Comparison of ENCODE assay signal across 8 cellular contexts in the genomic region with DNA sequence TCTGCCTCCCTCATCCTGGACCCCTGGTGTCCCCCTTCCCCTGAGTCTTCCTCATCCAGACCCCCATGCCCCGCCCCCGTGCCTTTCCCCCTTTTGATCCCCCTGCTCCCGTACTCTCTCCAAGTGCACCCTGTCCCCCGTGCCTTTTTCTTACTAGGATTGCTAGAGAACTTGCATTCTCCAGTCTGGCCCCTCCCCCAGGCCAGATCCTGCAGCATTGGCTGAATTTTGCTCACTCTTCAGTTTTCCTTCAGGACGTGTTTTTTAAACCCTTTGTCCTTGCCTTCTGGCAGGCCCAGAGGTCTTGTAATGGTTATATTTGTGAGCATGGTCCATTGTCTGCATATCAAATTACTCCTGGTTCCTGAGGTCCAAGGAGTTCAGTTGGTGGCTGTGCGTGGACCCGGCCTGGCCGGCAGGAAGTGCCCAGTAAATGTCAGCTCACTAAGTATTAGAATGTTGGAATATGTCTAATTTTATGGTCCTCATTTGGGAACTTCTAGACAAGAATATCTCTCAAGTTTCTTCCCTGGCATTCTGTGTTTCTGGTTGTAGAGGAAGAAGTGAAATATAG. TPM values are rescaled to one million over a fixed set of nuclear protein-coding genes. Genes with fewer than 3 reads are reported as not detected.
DNase-seq lines count a peak whose midpoint lies in the region; ATAC-seq and TF ChIP-seq lines count a peak whose summit lies in the region.

No MANE protein-coding gene starts in this region.

- H3K4me3 ChIP-seq in prostate gland, result peak overlapping the region; percentile 95 to 96

- H3K9me3 ChIP-seq in prostate gland, result no peaks in the 10 kb centered on the region

- DNase-seq in NCI-H146 (lab: John Stamatoyannopoulos, UW) (peak; percentile 6), NCI-H146 treated with DMSO at 0.1 percent for 48 hours (lab: John Stamatoyannopoulos, UW; ENCODE audit: unreplicated experiment) (no peak), foreskin keratinocyte (peak in 1 of 2 donors; percentile 7), prostate gland (ENCODE audit: low spot score) (peak; percentile 17), Kasumi-1 (lab: John Stamatoyannopoulos, UW) (no peak), NCI-H1417 treated with DMSO at 0.1 percent for 48 hours (lab: John Stamatoyannopoulos, UW) (no peak), UCSD-AML1 (lab: John Stamatoyannopoulos, UW; ENCODE audit: unreplicated experiment) (no peak)
- peak; percentile 16 to 25 for DNase-seq in activated CD4-positive, alpha-beta T cell treated with anti-CD3 and anti-CD28 coated beads, Interleukin-2, amount 50 U/mL, for 48 hours

- peaks cover 4 to 13% of the 10 kb centered on the region in 2 donors for H3K36me3 ChIP-seq in prostate gland

- H3K27me3 ChIP-seq in foreskin keratinocyte (no peaks in the 10 kb centered on the region), prostate gland (replicated peaks; ENCODE audit: insufficient read depth) (no peaks in the 10 kb centered on the region)

- peaks cover 6% of the 10 kb centered on the region for H3K4me1 ChIP-seq in foreskin keratinocyte
- H3K4me1 ChIP-seq in prostate gland (replicated peaks), result peaks cover 7% of the 10 kb centered on the region

- ATAC-seq in foreskin keratinocyte, result no peak

- TF ChIP-seq CTCF in foreskin keratinocyte (conservative IDR thresholded peaks at IDR 0.05), result no peak
- TF ChIP-seq CTCF in prostate gland (IDR thresholded peaks at IDR 0.05), result no peak

- under 1% methylated on average over 8 of the region's 8 CpGs for whole genome bisulfite sequencing in prostate gland

- H3K27ac ChIP-seq in foreskin keratinocyte (peak overlapping the region; percentile 13), prostate gland (peak overlapping the region; percentile 89 to 92)

- intact Hi-C loops in prostate gland (cut with DNase I), result loop anchor here (2.0 kb wide), 1 partner anchor 17 kb away; the partner anchor contains the start of gene ZER1

- no peak for TF ChIP-seq POLR2A in prostate gland (IDR thresholded peaks at IDR 0.05)

RNA-seq across cellular contexts. Expression of gene TBC1D13, which starts 0.6 kb away (rescaled TPM):
- total RNA-seq in foreskin keratinocyte (12.5 and 12.6 TPM in 2 replicates), prostate gland (10 to 100 TPM; 23.5 to 29.4 TPM)
- 10.5 and 10.8 TPM in 2 replicates for polyA plus RNA-seq in foreskin keratinocyte

RNA-seq across cellular contexts. Expression of gene ZER1, which starts 15.9 kb away (rescaled TPM):
- total RNA-seq in foreskin keratinocyte, result 13.2 and 15.6 TPM in 2 replicates
- polyA plus RNA-seq in foreskin keratinocyte, result 9.5 and 10.4 TPM in 2 replicates
- total RNA-seq in prostate gland, result 100 to 1,000 TPM in 1 of 2 donors, 10 to 100 TPM in 1; 86.6 to 122 TPM

RNA-seq across cellular contexts. Expression of gene ENDOG, which starts 30.6 kb away (rescaled TPM):
- total RNA-seq in foreskin keratinocyte (15.5 and 17.9 TPM in 2 replicates), prostate gland (10 to 100 TPM; 29.9 to 87.2 TPM)
- 24.4 and 26.3 TPM in 2 replicates for polyA plus RNA-seq in foreskin keratinocyte

RNA-seq across cellular contexts. Expression of gene SPOUT1, which starts 41.9 kb away (rescaled TPM):
- 32.0 and 35.9 TPM in 2 replicates for total RNA-seq in foreskin keratinocyte
- polyA plus RNA-seq in foreskin keratinocyte, result 58.9 and 61.1 TPM in 2 replicates
- 10 to 100 TPM; 45.8 to 47.5 TPM for total RNA-seq in prostate gland

Comparison
In these comparisons a context has a peak if more than half of its experiments do, and no peak if none do; other contexts are left out.
1. DNase-seq: peak in NCI-H146 (single experiment), activated CD4-positive, alpha-beta T cell treated with anti-CD3 and anti-CD28 coated beads, Interleukin-2, amount 50 U/mL, for 48 hours (2 of 2) and prostate gland (single experiment); none in NCI-H146 treated with DMSO at 0.1 percent for 48 hours (single experiment), Kasumi-1 (0 of 2), NCI-H1417 treated with DMSO at 0.1 percent for 48 hours (single experiment) and UCSD-AML1 (single experiment).